ENCODE assay signal across 22 cellular contexts in genomic region chr11:128927108-128927461, GRCh38. TPM values are rescaled to one million over a fixed set of nuclear protein-coding genes. Genes with fewer than 3 reads are reported as not detected.
DNase-seq lines count a peak whose midpoint lies in the region; ATAC-seq, FAIRE-seq and TF ChIP-seq lines count a peak whose summit lies in the region.
"Had no signal": no experiment of that assay in that cellular context is flagged by ENCODE, and none has a peak within 500 bp of the region (broad histone marks: within the 10 kb centered on the region; RNA-seq: fewer than 3 reads in every experiment).

No MANE protein-coding gene starts in this region.

- FAIRE-seq in K562 (lab: Jason Lieb, UNC) = no peak
- FAIRE-seq: A204.1 had no signal

- H3K9me3 Mint-ChIP-seq in GM23338 = no peaks in the 10 kb centered on the region; the same call in 2 of the 3 replicates
- H3K9me3 Mint-ChIP-seq: CD4-positive, alpha-beta memory T cell had no signal

- no peaks in the 10 kb centered on the region for H3K79me1 ChIP-seq in neuronal stem cell (ENCODE audit: low read depth, low read length)

- H3K36me3 Mint-ChIP-seq in GM23338 (ENCODE audit: low read depth) = no peaks in the 10 kb centered on the region
- H3K36me3 Mint-ChIP-seq: CD14-positive monocyte; CD4-positive, alpha-beta memory T cell had no signal

- intact Hi-C loops in K562 (cut with micrococcal nuclease) = no loop called here

- H3K27me3 Mint-ChIP-seq in GM23338 (ENCODE audit: insufficient read depth, low read depth, poor library complexity) = peaks cover 46% of the 10 kb centered on the region

- peaks cover 55% of the 10 kb centered on the region for H3K4me1 Mint-ChIP-seq in GM23338

- H3K23ac ChIP-seq in neuronal stem cell (ENCODE audit: low read depth, low read length, poor library complexity) = peak overlapping the region; percentile 89

- no peak overlapping the region for H3K4ac ChIP-seq in neuronal stem cell (ENCODE audit: low read length)

- in situ Hi-C loops in K562 (cut with MboI) = no loop called here

- 0% methylated on average over 7 of the region's 11 CpGs for WGBS in K562 (ENCODE audit: insufficient coverage, low coverage, missing lambda C conversion rate)
- WGBS in neuronal stem cell (ENCODE audit: extremely low coverage in 2 of 2, insufficient read length in 2 of 2, insufficient replicate concordance in 1 of 2), 2 donors = no CpG with 5 or more reads among the region's 11 CpGs

- H2BK12ac ChIP-seq in neuronal stem cell (ENCODE audit: low read length) = no peak overlapping the region

- POLR2A ChIA-PET in K562 (lab: Yijun Ruan, JAX) = no interaction called here

- peak overlapping the region; percentile 6 for H2AK5ac ChIP-seq in neuronal stem cell (ENCODE audit: low read depth, low read length)

- H4K20me1 ChIP-seq in BLaER1 treated with 17β-estradiol and CSF1 and Interleukin-3, amounts not matched to agents 10 nM and 100 nM = no peaks in the 10 kb centered on the region
- H4K20me1 ChIP-seq in GM23338 (replicated peaks; ENCODE audit: insufficient read depth) = no peaks in the 10 kb centered on the region
- no peaks in the 10 kb centered on the region for H4K20me1 ChIP-seq in K562 (replicated peaks; ENCODE audit: control insufficient read depth, insufficient read depth, low read length)

- TF ChIP-seq CTCF in GM23338 (conservative IDR thresholded peaks at IDR 0.05; ENCODE audit: low read depth in 2 of 2) (no peak), K562 (IDR thresholded peaks at IDR 0.05 in 2 of 3, conservative IDR thresholded peaks at IDR 0.05 in 1 of 3; ENCODE audit: insufficient read depth in 2 of 3, low read depth in 1 of 3, low read length in 3 of 3) (no peak)

- no peaks in the 10 kb centered on the region for H3K36me3 ChIP-seq in BLaER1 treated with 17β-estradiol and CSF1 and Interleukin-3, amounts not matched to agents 10 nM and 100 nM
- H3K36me3 ChIP-seq in GM23338 (ENCODE audit: insufficient read depth) (no peaks in the 10 kb centered on the region), K562 (ENCODE audit: control insufficient read depth, insufficient read depth, low read length) (no peaks in the 10 kb centered on the region), neuronal stem cell (replicated peaks in 1 of 2; ENCODE audit: control insufficient read depth in 2 of 2, insufficient read depth in 2 of 2, low read length in 2 of 2) (no peaks in the 10 kb centered on the region)
- H3K36me3 ChIP-seq: BE2C, HAP-1 had no signal

- H3K4me2 ChIP-seq in BLaER1 treated with 17β-estradiol and CSF1 and Interleukin-3, amounts not matched to agents 10 nM and 100 nM = peak overlapping the region in 6 of 11 experiments; percentile 55 to 76 (median 66); a peak in 3 of 22 replicates
- H3K4me2 ChIP-seq in GM23338 = no peak overlapping the region
- H3K4me2 ChIP-seq in K562 (ENCODE audit: insufficient read depth, low read length) = no peak overlapping the region
- H3K4me2 ChIP-seq in neuronal stem cell (ENCODE audit: insufficient read depth, low read length, poor library complexity, severe bottlenecking) = no peak overlapping the region

- no peaks in the 10 kb centered on the region for H3K9me2 ChIP-seq in GM23338 (ENCODE audit: insufficient read depth)

- H2BK15ac ChIP-seq in neuronal stem cell (ENCODE audit: low read length) = peak overlapping the region; percentile 61

- H2BK120ac ChIP-seq in neuronal stem cell (ENCODE audit: low read depth, low read length) = no peak overlapping the region

- TF ChIP-seq POLR2A in K562 (conservative IDR thresholded peaks at IDR 0.05) = no peak

- no peaks in the 10 kb centered on the region for H3K9me1 ChIP-seq in K562 (ENCODE audit: control insufficient read depth, insufficient read depth, low read length)

- no peak for TF ChIP-seq EP300 in K562 (IDR thresholded peaks at IDR 0.05; ENCODE audit: low read length)

- no peaks in the 10 kb centered on the region for H3K27me3 ChIP-seq in BLaER1 treated with 17β-estradiol and CSF1 and Interleukin-3, amounts not matched to agents 10 nM and 100 nM
- H3K27me3 ChIP-seq in GM23338 (ENCODE audit: insufficient read depth) (peaks cover 45% of the 10 kb centered on the region; the same call in 1 of the 2 replicates), K562 (ENCODE audit: control insufficient read depth in 2 of 2, insufficient read depth in 2 of 2, low read length in 2 of 2) (peaks cover 0 to 7% of the 10 kb centered on the region in 2 experiments; a peak in 1 of 5 replicates), neuronal stem cell (ENCODE audit: control insufficient read depth in 3 of 3, insufficient read depth in 3 of 3, low read depth in 1 of 3, low read length in 3 of 3) (peaks cover 2 to 46% (median 25%) of the 10 kb centered on the region in 3 experiments)
- H3K27me3 ChIP-seq: BE2C had no signal

- DNase-seq in GM23338 (ENCODE audit: low spot score) = no peak
- DNase-seq in K562 (ENCODE audit: extremely low read depth in 1 of 4, low spot score in 3 of 4) = no peak
- DNase-seq in neuronal stem cell (ENCODE audit: low spot score) = no peak
- no peak for DNase-seq in stimulated activated CD4-positive, alpha-beta T cell treated with anti-CD3 and anti-CD28 coated beads, Interleukin-1b, Interleukin-23, amount 100 ng/mL, for 48 hours
- DNase-seq in stimulated activated CD4-positive, alpha-beta T cell treated with anti-CD3 and anti-CD28 coated beads, Interleukin-12 subunit alpha, Interleukin-12 subunit beta, amount 100 ng/mL, for 4 hours = no peak
- no peak for DNase-seq in NCI-H1417 treated with DMSO at 0.1 percent for 48 hours (lab: John Stamatoyannopoulos, UW)
- DNase-seq: ACHN; BE2C; CD4-positive, alpha-beta memory T cell; DMS153; DMS79; GF-D8; KG1 had no signal

- no peaks in the 10 kb centered on the region for H3K79me2 ChIP-seq in GM23338 (replicated peaks; ENCODE audit: insufficient read depth)
- H3K79me2 ChIP-seq in K562 (ENCODE audit: control insufficient read depth, insufficient read depth, low read length) = no peaks in the 10 kb centered on the region

- no peak overlapping the region for H3K4me3 ChIP-seq in BLaER1 treated with 17β-estradiol and CSF1 and Interleukin-3, amounts not matched to agents 10 nM and 100 nM
- no peak overlapping the region for H3K4me3 ChIP-seq in GM23338
- no peak overlapping the region for H3K4me3 ChIP-seq in K562
- H3K4me3 ChIP-seq in neuronal stem cell (ENCODE audit: low read length in 2 of 2) = no peak overlapping the region
- H3K4me3 ChIP-seq: HAP-1 had no signal

- H3K9me3 ChIP-seq in BLaER1 treated with 17β-estradiol and CSF1 and Interleukin-3, amounts not matched to agents 10 nM and 100 nM (replicated peaks in 1 of 11) = no peaks in the 10 kb centered on the region
- H3K9me3 ChIP-seq in K562 (replicated peaks; ENCODE audit: control insufficient read depth, insufficient read depth, low read depth, low read length) (no peaks in the 10 kb centered on the region), neuronal stem cell (replicated peaks in 1 of 2; ENCODE audit: control insufficient read depth in 2 of 2, insufficient read depth in 1 of 2, low read depth in 1 of 2, low read length in 2 of 2) (no peaks in the 10 kb centered on the region)
- H3K9me3 ChIP-seq: BE2C, HAP-1 had no signal

- ATAC-seq in GM23338 = no peak
- no peak for ATAC-seq in K562
- ATAC-seq in GM21515 (IDR thresholded peaks at IDR 0.05; ENCODE audit: unreplicated experiment) = no peak

- no peak overlapping the region for H4K8ac ChIP-seq in neuronal stem cell (ENCODE audit: low read depth, low read length)

- no peaks in the 10 kb centered on the region for H3F3A ChIP-seq in GM23338 (replicated peaks; ENCODE audit: low read depth)

- CTCF ChIA-PET in K562 (lab: Yijun Ruan, JAX; ENCODE audit: low intra/inter-chr PET ratio) = no interaction called here

- H2BK5ac ChIP-seq in neuronal stem cell (ENCODE audit: low read length) = no peak overlapping the region

- BruUV-seq in K562 (replicated peaks; lab: Mats Ljungman, UMichigan) = no TSS peak

- peak overlapping the region; percentile 87 for H3K18ac ChIP-seq in neuronal stem cell (ENCODE audit: low read length)

- H3K14ac ChIP-seq in neuronal stem cell (ENCODE audit: low read length) = no peak overlapping the region

- H3K27ac Mint-ChIP-seq in GM23338 = no peak overlapping the region
- H3K27ac Mint-ChIP-seq: CD4-positive, alpha-beta memory T cell had no signal

- no peak overlapping the region for H3K9ac ChIP-seq in BLaER1 treated with 17β-estradiol and CSF1 and Interleukin-3, amounts not matched to agents 10 nM and 100 nM
- H3K9ac ChIP-seq in K562 (ENCODE audit: insufficient read depth in 1 of 2, low read depth in 2 of 2, low read length in 2 of 2) (no peak overlapping the region), neuronal stem cell (ENCODE audit: low read depth, low read length, poor library complexity) (no peak overlapping the region)

- H2AFZ ChIP-seq in GM23338 (0 out of 2 replicates have a peak overlapping the region, but pooled peaks have one; percentile 38), K562 (ENCODE audit: low read depth, low read length) (no peak overlapping the region), neuronal stem cell (ENCODE audit: low read length) (no peak overlapping the region)

- H3K27ac ChIP-seq in BLaER1 treated with 17β-estradiol and CSF1 and Interleukin-3, amounts not matched to agents 10 nM and 100 nM = no peak overlapping the region
- H3K27ac ChIP-seq in GM23338 (ENCODE audit: low read depth) (no peak overlapping the region), K562 (ENCODE audit: extremely low read depth, low read depth, low read length) (no peak overlapping the region), neuronal stem cell (replicated peaks; ENCODE audit: low read length) (no peak overlapping the region)
- H3K27ac ChIP-seq: HL-60 had no signal

- peaks cover 26 to 40% (median 28%) of the 10 kb centered on the region in 10 experiments for H3K4me1 ChIP-seq in BLaER1 treated with 17β-estradiol and CSF1 and Interleukin-3, amounts not matched to agents 10 nM and 100 nM
- H3K4me1 ChIP-seq in GM23338 (ENCODE audit: insufficient read depth) = peaks cover 37% of the 10 kb centered on the region
- no peaks in the 10 kb centered on the region for H3K4me1 ChIP-seq in K562 (replicated peaks in 1 of 2; ENCODE audit: control insufficient read depth in 2 of 2, insufficient read depth in 2 of 2, low read length in 2 of 2)
- H3K4me1 ChIP-seq in neuronal stem cell (ENCODE audit: control insufficient read depth in 2 of 2, insufficient read depth in 1 of 2, low read depth in 1 of 2, low read length in 2 of 2) = peaks cover 13 to 21% of the 10 kb centered on the region in 2 donors
- H3K4me1 ChIP-seq: BE2C, HAP-1 had no signal

- TF ChIP-seq RAD21 in K562 (CRISPR knock-in tag; conservative IDR thresholded peaks at IDR 0.05 in 1 of 2, IDR thresholded peaks at IDR 0.05 in 1 of 2) = no peak

- no peak overlapping the region for H4K91ac ChIP-seq in neuronal stem cell (ENCODE audit: low read depth, low read length, poor library complexity)

- no peak overlapping the region for H3K4me3 Mint-ChIP-seq in GM23338
- H3K4me3 Mint-ChIP-seq: CD14-positive monocyte; CD4-positive, alpha-beta memory T cell had no signal

RNA-seq across cellular contexts. Expression of gene TP53AIP1, which starts 15.6 kb away (rescaled TPM):
- total RNA-seq in GM23338 (2014; rRNA removed; shearing (Covaris generic)) = 0.07 TPM in 1 of 2 replicates, not detected in the other
- not detected in 2 replicates for polyA plus RNA-seq in GM23338 (2016; fragmentation: Nextera tagmentation; extraction: Ambion mirVana)
- total RNA-seq in K562 (2011; cell fraction: chromatin; rRNA removed; ENCODE audit: low replicate concordance) = not detected in 2 replicates
- total RNA-seq in K562 (2011; cell fraction: nucleolus; rRNA removed) = not detected in 2 replicates
- total RNA-seq in K562 (2011; cell fraction: nucleoplasm; rRNA removed) = not detected in 2 replicates
- not detected in 2 replicates for total RNA-seq in K562 (2014; rRNA removed)
- total RNA-seq in K562 (2014; rRNA removed; fragmentation: Illumina TruSeq; extraction: Trizol) = not detected in 2 replicates
- total RNA-seq in K562 (2015; rRNA removed; fragmentation: Illumina TruSeq; extraction: Trizol) = not detected in 2 replicates
- total RNA-seq in K562 (2021) = not detected in 2 replicates
- polyA plus RNA-seq in K562 (2011; rRNA removed) = not detected in 2 replicates
- polyA plus RNA-seq in K562 (2011; cell fraction: cytosol; rRNA removed) = not detected in 2 replicates
- not detected in 2 replicates for polyA plus RNA-seq in K562 (2011; cell fraction: nucleus; rRNA removed)
- polyA plus RNA-seq in K562 (2012) = not detected in 2 replicates
- polyA plus RNA-seq in K562 (2014; fragmentation: Illumina TruSeq; extraction: Trizol) = not detected in 2 replicates
- not detected for polyA plus RNA-seq in K562 (2014; fragmentation: Nextera tagmentation; extraction: Ambion mirVana)
- not detected in 2 replicates for polyA plus RNA-seq in K562 (2014; rRNA removed)
- not detected in 2 replicates for polyA minus RNA-seq in K562 (2011; rRNA and poly(A)+ RNA removed)
- not detected in 2 replicates for polyA minus RNA-seq in K562 (2011; cell fraction: cytosol; rRNA and poly(A)+ RNA removed)
- not detected in 2 replicates for polyA minus RNA-seq in K562 (2011; cell fraction: nucleus; rRNA and poly(A)+ RNA removed)
- not detected for polyA plus RNA-seq in neuronal stem cell (2013, experiment 1 of 2)
- 0.11 TPM for polyA plus RNA-seq in neuronal stem cell (2013, experiment 2 of 2)
- total RNA-seq: CD4-positive, alpha-beta memory T cell; Daoy; H4; HT1080 had no signal
- polyA plus RNA-seq: CD14-positive monocyte; CD4-positive, alpha-beta memory T cell had no signal

RNA-seq across cellular contexts. Expression of gene KCNJ5, which starts 35.9 kb away (rescaled TPM):
- not detected in 2 replicates for total RNA-seq in GM23338 (2014; rRNA removed; shearing (Covaris generic))
- polyA plus RNA-seq in GM23338 (2016; fragmentation: Nextera tagmentation; extraction: Ambion mirVana) = not detected in 2 replicates
- not detected in 2 replicates for total RNA-seq in K562 (2011; cell fraction: chromatin; rRNA removed; ENCODE audit: low replicate concordance)
- total RNA-seq in K562 (2011; cell fraction: nucleolus; rRNA removed) = not detected in 2 replicates
- total RNA-seq in K562 (2011; cell fraction: nucleoplasm; rRNA removed) = not detected in 2 replicates
- not detected in 2 replicates for total RNA-seq in K562 (2014; rRNA removed)
- total RNA-seq in K562 (2014; rRNA removed; fragmentation: Illumina TruSeq; extraction: Trizol) = not detected in 2 replicates
- not detected in 2 replicates for total RNA-seq in K562 (2015; rRNA removed; fragmentation: Illumina TruSeq; extraction: Trizol)
- total RNA-seq in K562 (2021) = 0.04 and 0.07 TPM in 2 replicates
- polyA plus RNA-seq in K562 (2011; rRNA removed) = not detected in 2 replicates
- not detected in 2 replicates for polyA plus RNA-seq in K562 (2011; cell fraction: cytosol; rRNA removed)
- polyA plus RNA-seq in K562 (2011; cell fraction: nucleus; rRNA removed) = not detected in 2 replicates
- polyA plus RNA-seq in K562 (2012) = not detected in 2 replicates
- not detected in 2 replicates for polyA plus RNA-seq in K562 (2014; fragmentation: Illumina TruSeq; extraction: Trizol)
- polyA plus RNA-seq in K562 (2014; fragmentation: Nextera tagmentation; extraction: Ambion mirVana) = not detected
- polyA plus RNA-seq in K562 (2014; rRNA removed) = not detected in 2 replicates
- not detected in 2 replicates for polyA minus RNA-seq in K562 (2011; rRNA and poly(A)+ RNA removed)
- not detected in 2 replicates for polyA minus RNA-seq in K562 (2011; cell fraction: cytosol; rRNA and poly(A)+ RNA removed)
- polyA minus RNA-seq in K562 (2011; cell fraction: nucleus; rRNA and poly(A)+ RNA removed) = not detected in 2 replicates
- polyA plus RNA-seq in neuronal stem cell (2013, experiment 1 of 2) = 0.21 TPM
- polyA plus RNA-seq in neuronal stem cell (2013, experiment 2 of 2) = 0.21 TPM
- total RNA-seq: Daoy, H4, HT1080 had no signal
- polyA plus RNA-seq: CD14-positive monocyte; CD4-positive, alpha-beta memory T cell had no signal

RNA-seq across cellular contexts. Expression of gene KCNJ1, which starts 60.0 kb away (rescaled TPM):
- total RNA-seq in GM23338 (2014; rRNA removed; shearing (Covaris generic)) = not detected in 2 replicates
- polyA plus RNA-seq in GM23338 (2016; fragmentation: Nextera tagmentation; extraction: Ambion mirVana) (0.16 and 0.42 TPM in 2 replicates), K562 (2011; rRNA removed) (not detected in 2 replicates), K562 (2014; fragmentation: Illumina TruSeq; extraction: Trizol) (not detected in 2 replicates), K562 (2014; fragmentation: Nextera tagmentation; extraction: Ambion mirVana) (not detected), K562 (2014; rRNA removed) (not detected in 2 replicates)
- not detected in 2 replicates for total RNA-seq in K562 (2011; cell fraction: chromatin; rRNA removed; ENCODE audit: low replicate concordance)
- total RNA-seq in K562 (2011; cell fraction: nucleolus; rRNA removed) = not detected in 2 replicates
- total RNA-seq in K562 (2011; cell fraction: nucleoplasm; rRNA removed) = not detected in 2 replicates
- total RNA-seq in K562 (2014; rRNA removed) (not detected in 2 replicates), K562 (2014; rRNA removed; fragmentation: Illumina TruSeq; extraction: Trizol) (not detected in 2 replicates), K562 (2015; rRNA removed; fragmentation: Illumina TruSeq; extraction: Trizol) (not detected in 2 replicates), K562 (2021) (not detected in 2 replicates)
- polyA plus RNA-seq in K562 (2011; cell fraction: cytosol; rRNA removed) = not detected in 2 replicates
- polyA plus RNA-seq in K562 (2011; cell fraction: nucleus; rRNA removed) = not detected in 2 replicates
- not detected in 2 replicates for polyA plus RNA-seq in K562 (2012)
- polyA minus RNA-seq in K562 (2011; rRNA and poly(A)+ RNA removed) = not detected in 2 replicates
- polyA minus RNA-seq in K562 (2011; cell fraction: cytosol; rRNA and poly(A)+ RNA removed) = not detected in 2 replicates
- polyA minus RNA-seq in K562 (2011; cell fraction: nucleus; rRNA and poly(A)+ RNA removed) = not detected in 2 replicates
- polyA plus RNA-seq in neuronal stem cell (2013, experiment 1 of 2) = 0.07 TPM
- 0.07 TPM for polyA plus RNA-seq in neuronal stem cell (2013, experiment 2 of 2)
- total RNA-seq: Daoy, H4, HT1080 had no signal

Comparison
In these comparisons a context has a peak if more than half of its experiments do, and no peak if none do; other contexts are left out.
1. H3K4me2 ChIP-seq: peak in BLaER1 treated with 17β-estradiol and CSF1 and Interleukin-3, amounts not matched to agents 10 nM and 100 nM (6 of 11); none in GM23338 (single experiment), K562 (single experiment) and neuronal stem cell (single experiment).